Comparison of ENCODE assay signal across 13 cellular contexts in the genomic region with DNA sequence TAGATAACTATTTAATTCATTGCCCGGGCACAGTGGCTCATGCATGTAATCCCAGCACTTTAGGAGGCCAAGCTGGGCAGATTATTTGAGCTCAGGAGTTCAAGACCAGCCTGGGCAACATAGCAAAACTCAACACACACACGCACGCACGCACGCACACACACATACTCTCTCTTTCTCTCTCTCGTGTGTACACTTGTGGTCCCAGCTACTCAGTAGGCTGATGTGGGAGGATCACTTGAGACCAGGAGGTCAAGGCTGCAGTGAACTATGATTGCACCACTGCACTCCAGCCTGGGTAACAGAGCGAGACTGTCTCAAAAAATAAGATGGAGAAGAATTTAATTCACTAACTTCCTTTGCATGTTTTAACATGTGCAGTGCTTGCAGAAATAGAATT.
"Had no signal": no experiment of that assay in that cellular context is flagged by ENCODE, and none has a peak within 500 bp of the region (broad histone marks: within the 10 kb centered on the region; RNA-seq: fewer than 3 reads in every experiment).

No MANE protein-coding gene starts in this region.

- H3K9me3 Mint-ChIP-seq: activated CD4-positive, alpha-beta T cell treated with anti-CD3 and anti-CD28 coated beads, Interleukin-2, amount 10 ng/mL, durations not matched to agents 24 days and 14 days; effector memory CD8-positive, alpha-beta T cell; nephron; stimulated activated memory B cell treated with anti-CD40 and anti-IgM and Interleukin-4, amounts not matched to agents 10 μg/mL and 1 μg/mL and 100 μg/mL, for 72 hours had no signal

- ATAC-seq: effector memory CD8-positive, alpha-beta T cell; psoas muscle; stimulated activated memory B cell treated with anti-CD40 and anti-IgM and Interleukin-4, amounts not matched to agents 10 μg/mL and 1 μg/mL and 100 μg/mL, for 72 hours had no signal

- H3K4me1 Mint-ChIP-seq: activated CD4-positive, alpha-beta T cell treated with anti-CD3 and anti-CD28 coated beads, Interleukin-2, amount 10 ng/mL, durations not matched to agents 24 days and 14 days; nephron had no signal

- DNase-seq: activated CD4-positive, alpha-beta T cell treated with anti-CD3 and anti-CD28 coated beads, Interleukin-2, amount 10 ng/mL, durations not matched to agents 24 days and 14 days; activated CD4-positive, CD25-positive, alpha-beta regulatory T cell; cerebellar nuclear complex; dermis blood vessel endothelial cell; effector memory CD8-positive, alpha-beta T cell; islet precursor cell; mesendoderm; psoas muscle; sigmoid colon; stimulated activated CD4-positive, alpha-beta T cell treated with anti-CD3 and anti-CD28 coated beads, Interleukin-12 subunit alpha, Interleukin-12 subunit beta, amount 100 ng/mL, for 4 hours; transverse colon had no signal

- H3K27me3 Mint-ChIP-seq: activated CD4-positive, alpha-beta T cell treated with anti-CD3 and anti-CD28 coated beads, Interleukin-2, amount 10 ng/mL, durations not matched to agents 24 days and 14 days; effector memory CD8-positive, alpha-beta T cell; stimulated activated memory B cell treated with anti-CD40 and anti-IgM and Interleukin-4, amounts not matched to agents 10 μg/mL and 1 μg/mL and 100 μg/mL, for 72 hours had no signal

- H3K4me3 Mint-ChIP-seq: activated CD4-positive, alpha-beta T cell treated with anti-CD3 and anti-CD28 coated beads, Interleukin-2, amount 10 ng/mL, durations not matched to agents 24 days and 14 days; effector memory CD8-positive, alpha-beta T cell; nephron; stimulated activated memory B cell treated with anti-CD40 and anti-IgM and Interleukin-4, amounts not matched to agents 10 μg/mL and 1 μg/mL and 100 μg/mL, for 72 hours had no signal

- H3K27ac Mint-ChIP-seq: activated CD4-positive, alpha-beta T cell treated with anti-CD3 and anti-CD28 coated beads, Interleukin-2, amount 10 ng/mL, durations not matched to agents 24 days and 14 days; effector memory CD8-positive, alpha-beta T cell; stimulated activated memory B cell treated with anti-CD40 and anti-IgM and Interleukin-4, amounts not matched to agents 10 μg/mL and 1 μg/mL and 100 μg/mL, for 72 hours had no signal
